1 cellular context compared by ENCODE assay signal in the genomic region with DNA sequence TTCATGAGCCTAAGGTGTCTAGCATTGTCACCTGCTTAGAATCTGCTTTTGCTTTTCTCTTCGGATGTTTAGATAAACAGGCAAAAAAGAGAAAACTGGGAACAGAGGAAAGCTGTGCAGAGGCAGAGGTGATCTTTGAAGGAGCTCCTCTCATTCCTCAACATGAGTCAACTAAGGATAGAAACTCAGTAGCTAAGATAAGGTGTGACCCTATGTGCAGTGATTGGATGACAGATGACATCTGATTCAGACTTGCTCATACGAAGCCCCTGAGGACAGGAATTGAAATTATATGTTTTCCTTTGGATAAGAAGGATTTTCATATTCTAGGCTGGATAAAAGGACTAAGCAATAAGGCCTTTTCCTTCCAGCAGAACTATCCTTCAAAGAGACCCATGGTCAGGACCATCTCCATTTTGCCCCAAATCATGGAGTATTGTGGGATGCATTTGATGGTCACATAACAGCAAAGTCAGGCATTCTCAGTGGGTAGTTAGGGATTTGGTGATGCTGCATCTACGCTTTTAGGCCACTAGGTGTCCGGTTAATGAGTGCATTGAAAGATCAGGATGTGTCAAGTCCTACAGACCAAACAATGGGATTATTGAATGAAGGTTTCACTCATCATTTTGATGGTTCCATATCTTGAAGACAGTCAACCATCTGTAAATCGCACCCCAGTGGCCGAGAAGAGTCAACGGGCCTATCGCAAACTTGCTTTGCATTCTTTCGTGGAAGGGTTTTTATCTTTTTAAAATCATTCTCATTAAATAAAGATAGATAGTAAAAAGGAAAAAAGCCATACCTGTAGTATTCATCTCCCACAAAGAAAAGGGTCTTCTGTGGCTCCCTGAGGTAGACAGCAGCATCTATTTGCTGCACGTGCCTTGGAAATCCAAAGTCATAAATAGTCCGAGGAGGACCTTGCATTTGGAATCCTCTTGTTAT.
TF ChIP-seq lines count a peak whose summit lies in the region.

No MANE protein-coding gene starts in this region.

TF ChIP-seq in HepG2, 621 proteins besides CTCF, POLR2A, EP300 and RAD21 (continued from another document and continues in another):
- TF ChIP-seq, protein P1, sequence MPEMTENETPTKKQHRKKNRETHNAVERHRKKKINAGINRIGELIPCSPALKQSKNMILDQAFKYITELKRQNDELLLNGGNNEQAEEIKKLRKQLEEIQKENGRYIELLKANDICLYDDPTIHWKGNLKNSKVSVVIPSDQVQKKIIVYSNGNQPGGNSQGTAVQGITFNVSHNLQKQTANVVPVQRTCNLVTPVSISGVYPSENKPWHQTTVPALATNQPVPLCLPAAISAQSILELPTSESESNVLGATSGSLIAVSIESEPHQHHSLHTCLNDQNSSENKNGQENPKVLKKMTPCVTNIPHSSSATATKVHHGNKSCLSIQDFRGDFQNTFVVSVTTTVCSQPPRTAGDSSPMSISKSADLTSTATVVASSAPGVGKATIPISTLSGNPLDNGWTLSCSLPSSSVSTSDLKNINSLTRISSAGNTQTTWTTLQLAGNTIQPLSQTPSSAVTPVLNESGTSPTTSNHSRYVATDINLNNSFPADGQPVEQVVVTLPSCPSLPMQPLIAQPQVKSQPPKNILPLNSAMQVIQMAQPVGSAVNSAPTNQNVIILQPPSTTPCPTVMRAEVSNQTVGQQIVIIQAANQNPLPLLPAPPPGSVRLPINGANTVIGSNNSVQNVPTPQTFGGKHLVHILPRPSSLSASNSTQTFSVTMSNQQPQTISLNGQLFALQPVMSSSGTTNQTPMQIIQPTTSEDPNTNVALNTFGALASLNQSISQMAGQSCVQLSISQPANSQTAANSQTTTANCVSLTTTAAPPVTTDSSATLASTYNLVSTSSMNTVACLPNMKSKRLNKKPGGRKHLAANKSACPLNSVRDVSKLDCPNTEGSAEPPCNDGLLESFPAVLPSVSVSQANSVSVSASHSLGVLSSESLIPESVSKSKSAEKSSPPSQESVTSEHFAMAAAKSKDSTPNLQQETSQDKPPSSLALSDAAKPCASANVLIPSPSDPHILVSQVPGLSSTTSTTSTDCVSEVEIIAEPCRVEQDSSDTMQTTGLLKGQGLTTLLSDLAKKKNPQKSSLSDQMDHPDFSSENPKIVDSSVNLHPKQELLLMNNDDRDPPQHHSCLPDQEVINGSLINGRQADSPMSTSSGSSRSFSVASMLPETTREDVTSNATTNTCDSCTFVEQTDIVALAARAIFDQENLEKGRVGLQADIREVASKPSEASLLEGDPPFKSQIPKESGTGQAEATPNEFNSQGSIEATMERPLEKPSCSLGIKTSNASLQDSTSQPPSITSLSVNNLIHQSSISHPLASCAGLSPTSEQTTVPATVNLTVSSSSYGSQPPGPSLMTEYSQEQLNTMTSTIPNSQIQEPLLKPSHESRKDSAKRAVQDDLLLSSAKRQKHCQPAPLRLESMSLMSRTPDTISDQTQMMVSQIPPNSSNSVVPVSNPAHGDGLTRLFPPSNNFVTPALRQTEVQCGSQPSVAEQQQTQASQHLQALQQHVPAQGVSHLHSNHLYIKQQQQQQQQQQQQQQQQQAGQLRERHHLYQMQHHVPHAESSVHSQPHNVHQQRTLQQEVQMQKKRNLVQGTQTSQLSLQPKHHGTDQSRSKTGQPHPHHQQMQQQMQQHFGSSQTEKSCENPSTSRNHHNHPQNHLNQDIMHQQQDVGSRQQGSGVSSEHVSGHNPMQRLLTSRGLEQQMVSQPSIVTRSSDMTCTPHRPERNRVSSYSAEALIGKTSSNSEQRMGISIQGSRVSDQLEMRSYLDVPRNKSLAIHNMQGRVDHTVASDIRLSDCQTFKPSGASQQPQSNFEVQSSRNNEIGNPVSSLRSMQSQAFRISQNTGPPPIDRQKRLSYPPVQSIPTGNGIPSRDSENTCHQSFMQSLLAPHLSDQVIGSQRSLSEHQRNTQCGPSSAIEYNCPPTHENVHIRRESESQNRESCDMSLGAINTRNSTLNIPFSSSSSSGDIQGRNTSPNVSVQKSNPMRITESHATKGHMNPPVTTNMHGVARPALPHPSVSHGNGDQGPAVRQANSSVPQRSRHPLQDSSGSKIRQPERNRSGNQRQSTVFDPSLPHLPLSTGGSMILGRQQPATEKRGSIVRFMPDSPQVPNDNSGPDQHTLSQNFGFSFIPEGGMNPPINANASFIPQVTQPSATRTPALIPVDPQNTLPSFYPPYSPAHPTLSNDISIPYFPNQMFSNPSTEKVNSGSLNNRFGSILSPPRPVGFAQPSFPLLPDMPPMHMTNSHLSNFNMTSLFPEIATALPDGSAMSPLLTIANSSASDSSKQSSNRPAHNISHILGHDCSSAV (CRISPR knock-in tag; IDR thresholded peaks at IDR 0.05; ENCODE audit: borderline replicate concordance) = no peak
- TF ChIP-seq CBFB (CRISPR knock-in tag; IDR thresholded peaks at IDR 0.05) (no peak), SOX13 (IDR thresholded peaks at IDR 0.05) (no peak), SOX13 (CRISPR knock-in tag; conservative IDR thresholded peaks at IDR 0.05 in 1 of 2, IDR thresholded peaks at IDR 0.05 in 1 of 2) (peak in 1 of 2 experiments; percentile 26; a peak in 1 of 4 replicates), IRX3 (CRISPR knock-in tag; IDR thresholded peaks at IDR 0.05; ENCODE audit: borderline replicate concordance, low read depth) (no peak), RBM39 (IDR thresholded peaks at IDR 0.05; ENCODE audit: low read depth, low read length, poor library complexity, severe bottlenecking) (no peak), SMYD3 (CRISPR knock-in tag; IDR thresholded peaks at IDR 0.05) (no peak), NFKB2 (CRISPR knock-in tag; IDR thresholded peaks at IDR 0.05; ENCODE audit: borderline replicate concordance) (no peak), PRPF4 (IDR thresholded peaks at IDR 0.05; ENCODE audit: low read depth, low read length, poor library complexity, severe bottlenecking) (no peak), ZNF235 (CRISPR knock-in tag; IDR thresholded peaks at IDR 0.05; ENCODE audit: borderline replicate concordance) (no peak), TAF1 (CRISPR knock-in tag; IDR thresholded peaks at IDR 0.05) (no peak), CREB1 (IDR thresholded peaks at IDR 0.05) (no peak), CREB1 (CRISPR knock-in tag; IDR thresholded peaks at IDR 0.05) (peak; percentile 38; the same call in 1 of the 2 replicates), ZNF124 (CRISPR knock-in tag; IDR thresholded peaks at IDR 0.05) (no peak), GATA4 (IDR thresholded peaks at IDR 0.05; ENCODE audit: borderline replicate concordance, low read depth) (no peak), AGO2 (optimal IDR thresholded peaks at IDR 0.05; ENCODE audit: low read depth, low read length) (no peak), ZNF589 (CRISPR knock-in tag; conservative IDR thresholded peaks at IDR 0.05) (no peak), KLF6 (CRISPR knock-in tag; IDR thresholded peaks at IDR 0.05) (no peak), STAG1 (CRISPR knock-in tag; IDR thresholded peaks at IDR 0.05) (peak; percentile 68), FIP1L1 (IDR thresholded peaks at IDR 0.05; ENCODE audit: borderline replicate concordance, insufficient read depth, low read depth, low read length) (no peak), ZNF720 (CRISPR knock-in tag; IDR thresholded peaks at IDR 0.05) (no peak), ZNF616 (CRISPR knock-in tag; IDR thresholded peaks at IDR 0.05; ENCODE audit: low read depth) (no peak), ZNF577 (CRISPR knock-in tag; IDR thresholded peaks at IDR 0.05; ENCODE audit: borderline replicate concordance, low read depth) (no peak), FOXM1 (CRISPR knock-in tag; IDR thresholded peaks at IDR 0.05) (no peak), ZNF839 (CRISPR knock-in tag; IDR thresholded peaks at IDR 0.05; ENCODE audit: borderline replicate concordance) (no peak)
- TF ChIP-seq, protein P2, sequence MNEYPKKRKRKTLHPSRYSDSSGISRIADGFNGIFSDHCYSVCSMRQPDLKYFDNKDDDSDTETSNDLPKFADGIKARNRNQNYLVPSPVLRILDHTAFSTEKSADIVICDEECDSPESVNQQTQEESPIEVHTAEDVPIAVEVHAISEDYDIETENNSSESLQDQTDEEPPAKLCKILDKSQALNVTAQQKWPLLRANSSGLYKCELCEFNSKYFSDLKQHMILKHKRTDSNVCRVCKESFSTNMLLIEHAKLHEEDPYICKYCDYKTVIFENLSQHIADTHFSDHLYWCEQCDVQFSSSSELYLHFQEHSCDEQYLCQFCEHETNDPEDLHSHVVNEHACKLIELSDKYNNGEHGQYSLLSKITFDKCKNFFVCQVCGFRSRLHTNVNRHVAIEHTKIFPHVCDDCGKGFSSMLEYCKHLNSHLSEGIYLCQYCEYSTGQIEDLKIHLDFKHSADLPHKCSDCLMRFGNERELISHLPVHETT (CRISPR knock-in tag; conservative IDR thresholded peaks at IDR 0.05) = no peak
- TF ChIP-seq, protein P3, sequence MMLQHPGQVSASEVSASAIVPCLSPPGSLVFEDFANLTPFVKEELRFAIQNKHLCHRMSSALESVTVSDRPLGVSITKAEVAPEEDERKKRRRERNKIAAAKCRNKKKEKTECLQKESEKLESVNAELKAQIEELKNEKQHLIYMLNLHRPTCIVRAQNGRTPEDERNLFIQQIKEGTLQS (CRISPR knock-in tag; IDR thresholded peaks at IDR 0.05) = no peak
- TF ChIP-seq, protein P4, sequence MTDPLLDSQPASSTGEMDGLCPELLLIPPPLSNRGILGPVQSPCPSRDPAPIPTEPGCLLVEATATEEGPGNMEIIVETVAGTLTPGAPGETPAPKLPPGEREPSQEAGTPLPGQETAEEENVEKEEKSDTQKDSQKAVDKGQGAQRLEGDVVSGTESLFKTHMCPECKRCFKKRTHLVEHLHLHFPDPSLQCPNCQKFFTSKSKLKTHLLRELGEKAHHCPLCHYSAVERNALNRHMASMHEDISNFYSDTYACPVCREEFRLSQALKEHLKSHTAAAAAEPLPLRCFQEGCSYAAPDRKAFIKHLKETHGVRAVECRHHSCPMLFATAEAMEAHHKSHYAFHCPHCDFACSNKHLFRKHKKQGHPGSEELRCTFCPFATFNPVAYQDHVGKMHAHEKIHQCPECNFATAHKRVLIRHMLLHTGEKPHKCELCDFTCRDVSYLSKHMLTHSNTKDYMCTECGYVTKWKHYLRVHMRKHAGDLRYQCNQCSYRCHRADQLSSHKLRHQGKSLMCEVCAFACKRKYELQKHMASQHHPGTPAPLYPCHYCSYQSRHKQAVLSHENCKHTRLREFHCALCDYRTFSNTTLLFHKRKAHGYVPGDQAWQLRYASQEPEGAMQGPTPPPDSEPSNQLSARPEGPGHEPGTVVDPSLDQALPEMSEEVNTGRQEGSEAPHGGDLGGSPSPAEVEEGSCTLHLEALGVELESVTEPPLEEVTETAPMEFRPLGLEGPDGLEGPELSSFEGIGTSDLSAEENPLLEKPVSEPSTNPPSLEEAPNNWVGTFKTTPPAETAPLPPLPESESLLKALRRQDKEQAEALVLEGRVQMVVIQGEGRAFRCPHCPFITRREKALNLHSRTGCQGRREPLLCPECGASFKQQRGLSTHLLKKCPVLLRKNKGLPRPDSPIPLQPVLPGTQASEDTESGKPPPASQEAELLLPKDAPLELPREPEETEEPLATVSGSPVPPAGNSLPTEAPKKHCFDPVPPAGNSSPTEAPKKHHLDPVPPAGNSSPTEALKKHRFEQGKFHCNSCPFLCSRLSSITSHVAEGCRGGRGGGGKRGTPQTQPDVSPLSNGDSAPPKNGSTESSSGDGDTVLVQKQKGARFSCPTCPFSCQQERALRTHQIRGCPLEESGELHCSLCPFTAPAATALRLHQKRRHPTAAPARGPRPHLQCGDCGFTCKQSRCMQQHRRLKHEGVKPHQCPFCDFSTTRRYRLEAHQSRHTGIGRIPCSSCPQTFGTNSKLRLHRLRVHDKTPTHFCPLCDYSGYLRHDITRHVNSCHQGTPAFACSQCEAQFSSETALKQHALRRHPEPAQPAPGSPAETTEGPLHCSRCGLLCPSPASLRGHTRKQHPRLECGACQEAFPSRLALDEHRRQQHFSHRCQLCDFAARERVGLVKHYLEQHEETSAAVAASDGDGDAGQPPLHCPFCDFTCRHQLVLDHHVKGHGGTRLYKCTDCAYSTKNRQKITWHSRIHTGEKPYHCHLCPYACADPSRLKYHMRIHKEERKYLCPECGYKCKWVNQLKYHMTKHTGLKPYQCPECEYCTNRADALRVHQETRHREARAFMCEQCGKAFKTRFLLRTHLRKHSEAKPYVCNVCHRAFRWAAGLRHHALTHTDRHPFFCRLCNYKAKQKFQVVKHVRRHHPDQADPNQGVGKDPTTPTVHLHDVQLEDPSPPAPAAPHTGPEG (CRISPR knock-in tag; IDR thresholded peaks at IDR 0.05) = no peak
- TF ChIP-seq, protein P5, sequence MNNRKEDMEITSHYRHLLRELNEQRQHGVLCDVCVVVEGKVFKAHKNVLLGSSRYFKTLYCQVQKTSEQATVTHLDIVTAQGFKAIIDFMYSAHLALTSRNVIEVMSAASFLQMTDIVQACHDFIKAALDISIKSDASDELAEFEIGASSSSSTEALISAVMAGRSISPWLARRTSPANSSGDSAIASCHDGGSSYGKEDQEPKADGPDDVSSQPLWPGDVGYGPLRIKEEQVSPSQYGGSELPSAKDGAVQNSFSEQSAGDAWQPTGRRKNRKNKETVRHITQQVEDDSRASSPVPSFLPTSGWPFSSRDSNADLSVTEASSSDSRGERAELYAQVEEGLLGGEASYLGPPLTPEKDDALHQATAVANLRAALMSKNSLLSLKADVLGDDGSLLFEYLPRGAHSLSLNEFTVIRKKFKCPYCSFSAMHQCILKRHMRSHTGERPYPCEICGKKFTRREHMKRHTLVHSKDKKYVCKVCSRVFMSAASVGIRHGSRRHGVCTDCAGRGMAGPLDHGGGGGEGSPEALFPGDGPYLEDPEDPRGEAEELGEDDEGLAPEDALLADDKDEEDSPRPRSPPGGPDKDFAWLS (CRISPR knock-in tag; IDR thresholded peaks at IDR 0.05; ENCODE audit: borderline replicate concordance) = no peak
- TF ChIP-seq, protein P6, sequence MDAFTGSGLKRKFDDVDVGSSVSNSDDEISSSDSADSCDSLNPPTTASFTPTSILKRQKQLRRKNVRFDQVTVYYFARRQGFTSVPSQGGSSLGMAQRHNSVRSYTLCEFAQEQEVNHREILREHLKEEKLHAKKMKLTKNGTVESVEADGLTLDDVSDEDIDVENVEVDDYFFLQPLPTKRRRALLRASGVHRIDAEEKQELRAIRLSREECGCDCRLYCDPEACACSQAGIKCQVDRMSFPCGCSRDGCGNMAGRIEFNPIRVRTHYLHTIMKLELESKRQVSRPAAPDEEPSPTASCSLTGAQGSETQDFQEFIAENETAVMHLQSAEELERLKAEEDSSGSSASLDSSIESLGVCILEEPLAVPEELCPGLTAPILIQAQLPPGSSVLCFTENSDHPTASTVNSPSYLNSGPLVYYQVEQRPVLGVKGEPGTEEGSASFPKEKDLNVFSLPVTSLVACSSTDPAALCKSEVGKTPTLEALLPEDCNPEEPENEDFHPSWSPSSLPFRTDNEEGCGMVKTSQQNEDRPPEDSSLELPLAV (CRISPR knock-in tag; conservative IDR thresholded peaks at IDR 0.05; ENCODE audit: low read depth) = no peak
- TF ChIP-seq, protein P7, sequence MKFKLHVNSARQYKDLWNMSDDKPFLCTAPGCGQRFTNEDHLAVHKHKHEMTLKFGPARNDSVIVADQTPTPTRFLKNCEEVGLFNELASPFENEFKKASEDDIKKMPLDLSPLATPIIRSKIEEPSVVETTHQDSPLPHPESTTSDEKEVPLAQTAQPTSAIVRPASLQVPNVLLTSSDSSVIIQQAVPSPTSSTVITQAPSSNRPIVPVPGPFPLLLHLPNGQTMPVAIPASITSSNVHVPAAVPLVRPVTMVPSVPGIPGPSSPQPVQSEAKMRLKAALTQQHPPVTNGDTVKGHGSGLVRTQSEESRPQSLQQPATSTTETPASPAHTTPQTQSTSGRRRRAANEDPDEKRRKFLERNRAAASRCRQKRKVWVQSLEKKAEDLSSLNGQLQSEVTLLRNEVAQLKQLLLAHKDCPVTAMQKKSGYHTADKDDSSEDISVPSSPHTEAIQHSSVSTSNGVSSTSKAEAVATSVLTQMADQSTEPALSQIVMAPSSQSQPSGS (CRISPR knock-in tag; IDR thresholded peaks at IDR 0.05) = no peak
- TF ChIP-seq, protein P8, sequence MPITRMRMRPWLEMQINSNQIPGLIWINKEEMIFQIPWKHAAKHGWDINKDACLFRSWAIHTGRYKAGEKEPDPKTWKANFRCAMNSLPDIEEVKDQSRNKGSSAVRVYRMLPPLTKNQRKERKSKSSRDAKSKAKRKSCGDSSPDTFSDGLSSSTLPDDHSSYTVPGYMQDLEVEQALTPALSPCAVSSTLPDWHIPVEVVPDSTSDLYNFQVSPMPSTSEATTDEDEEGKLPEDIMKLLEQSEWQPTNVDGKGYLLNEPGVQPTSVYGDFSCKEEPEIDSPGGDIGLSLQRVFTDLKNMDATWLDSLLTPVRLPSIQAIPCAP (CRISPR knock-in tag; IDR thresholded peaks at IDR 0.05; ENCODE audit: low read depth) = no peak
